Comparison of ENCODE assay signal across 19 cellular contexts in genomic region chr6:35166160-35166919, GRCh38. TPM values are rescaled to one million over a fixed set of nuclear protein-coding genes. Genes with fewer than 3 reads are reported as not detected.
DNase-seq lines count a peak whose midpoint lies in the region; ATAC-seq and TF ChIP-seq lines count a peak whose summit lies in the region.
"Had no signal": no experiment of that assay in that cellular context is flagged by ENCODE, and none has a peak within 500 bp of the region (broad histone marks: within the 10 kb centered on the region; RNA-seq: fewer than 3 reads in every experiment).

No MANE protein-coding gene starts in this region.

- no peaks in the 10 kb centered on the region; the same call in 1 of the 2 replicates for H3K27me3 Mint-ChIP-seq in HFFc6 (ENCODE audit: insufficient read depth)

- ATAC-seq in Panc1 (peak; percentile 57), left lung (peak; percentile 82), thoracic aorta (ENCODE audit: insufficient number of reproducible peaks, low FRiP score, low read depth) (no peak)
- ATAC-seq in stimulated activated naive CD8-positive, alpha-beta T cell treated with anti-CD3 and anti-CD28 coated beads, Interleukin-15, Interleukin-2, amounts not matched to agents 100 U/mL and 50 U/mL, for 24 hours: no peak
- ATAC-seq: left ventricle myocardium superior, Right ventricle myocardium inferior, T-helper 17 cell had no signal

- in situ Hi-C loops in Panc1 (cut with HindIII; ENCODE audit: low pct_unique_long_range_greater_than_20kb, low sequenced_read_pairs): no loop called here

- DNase-seq in HFFc6 (no peak), Panc1 (ENCODE audit: low read depth, low spot score) (no peak), left lung (no peak), thoracic aorta (ENCODE audit: low spot score) (no peak), NCI-H2107 treated with DMSO at 0.1 percent for 48 hours (lab: John Stamatoyannopoulos, UW; ENCODE audit: unreplicated experiment) (no peak), NCI-H1105 treated with DMSO at 0.1 percent for 48 hours (lab: John Stamatoyannopoulos, UW) (no peak)
- DNase-seq in stimulated activated naive CD8-positive, alpha-beta T cell treated with anti-CD3 and anti-CD28 coated beads, Interleukin-15, Interleukin-2, amounts not matched to agents 100 U/mL and 50 U/mL, for 24 hours: no peak
- DNase-seq: activated CD4-positive, alpha-beta T cell treated with anti-CD3 and anti-CD28 coated beads for 48 hours; activated T-cell treated with anti-CD3 and anti-CD28 coated beads for 4 hours; H9; left ventricle myocardium superior; NCI-H1048; nephron progenitor cell; sigmoid colon; T-helper 17 cell had no signal

- H3K36me3 Mint-ChIP-seq in HFFc6 (ENCODE audit: low read depth): peaks cover 7% of the 10 kb centered on the region; the same call in 1 of the 2 replicates
- H3K36me3 Mint-ChIP-seq: activated naive CD4-positive, alpha-beta T cell treated with anti-CD3 and anti-CD28 coated beads, Interleukin-2, amount 50 U/mL, for 24 hours; CD14-positive monocyte; IgD-negative memory B cell had no signal

- H3K9me3 ChIP-seq in Panc1 (ENCODE audit: control insufficient read depth, insufficient read depth, low read depth, low read length): no peaks in the 10 kb centered on the region
- no peaks in the 10 kb centered on the region for H3K9me3 ChIP-seq in left lung
- H3K9me3 ChIP-seq in thoracic aorta: no peaks in the 10 kb centered on the region
- H3K9me3 ChIP-seq: sigmoid colon had no signal

- H3K27ac Mint-ChIP-seq in HFFc6: peak overlapping the region; percentile 86
- H3K27ac Mint-ChIP-seq: activated naive CD4-positive, alpha-beta T cell treated with anti-CD3 and anti-CD28 coated beads, Interleukin-2, amount 50 U/mL, for 24 hours; CD14-positive monocyte; H9; IgD-negative memory B cell; nephron progenitor cell; T-helper 17 cell had no signal

- no peaks in the 10 kb centered on the region for H3K9me3 Mint-ChIP-seq in HFFc6
- H3K9me3 Mint-ChIP-seq: activated naive CD4-positive, alpha-beta T cell treated with anti-CD3 and anti-CD28 coated beads, Interleukin-2, amount 50 U/mL, for 24 hours; IgD-negative memory B cell had no signal

- peaks cover 73% of the 10 kb centered on the region for H3K4me1 Mint-ChIP-seq in HFFc6 (ENCODE audit: low read depth)
- H3K4me1 Mint-ChIP-seq: activated naive CD4-positive, alpha-beta T cell treated with anti-CD3 and anti-CD28 coated beads, Interleukin-2, amount 50 U/mL, for 24 hours; CD14-positive monocyte; IgD-negative memory B cell; T-helper 17 cell had no signal

- POLR2A ChIA-PET in Panc1 (lab: Charles Lee): no interaction called here

- H3K4me3 Mint-ChIP-seq in HFFc6: no peak overlapping the region
- H3K4me3 Mint-ChIP-seq: activated naive CD4-positive, alpha-beta T cell treated with anti-CD3 and anti-CD28 coated beads, Interleukin-2, amount 50 U/mL, for 24 hours; CD14-positive monocyte; H9; IgD-negative memory B cell; nephron progenitor cell; T-helper 17 cell had no signal

- CTCF ChIA-PET in Panc1 (lab: Charles Lee): no interaction called here

- no TSS peak for BruUV-seq in Panc1 (replicated peaks; lab: Mats Ljungman, UMichigan)

- no peaks in the 10 kb centered on the region for H3K36me3 ChIP-seq in Panc1 (ENCODE audit: control insufficient read depth, insufficient read depth, low read length)
- no peaks in the 10 kb centered on the region for H3K36me3 ChIP-seq in left lung
- no peaks in the 10 kb centered on the region for H3K36me3 ChIP-seq in thoracic aorta
- H3K36me3 ChIP-seq: sigmoid colon had no signal

- H3K4me1 ChIP-seq in Panc1 (ENCODE audit: control insufficient read depth, insufficient read depth, low read length): peaks cover 7% of the 10 kb centered on the region; the same call in 1 of the 2 replicates
- no peaks in the 10 kb centered on the region for H3K4me1 ChIP-seq in left lung
- H3K4me1 ChIP-seq in thoracic aorta (ENCODE audit: control insufficient read depth in 1 of 2, low read depth in 2 of 2): peaks cover 4 to 38% of the 10 kb centered on the region in 2 donors
- H3K4me1 ChIP-seq: sigmoid colon had no signal

- TF ChIP-seq CTCF in HFFc6 (IDR thresholded peaks at IDR 0.05) (no peak), Panc1 (IDR thresholded peaks at IDR 0.05) (no peak), left lung (IDR thresholded peaks at IDR 0.05) (no peak), thoracic aorta (IDR thresholded peaks at IDR 0.05) (no peak)

- peak overlapping the region; percentile 53 for H3K27ac ChIP-seq in Panc1 (ENCODE audit: low read length)
- peak overlapping the region; percentile 3 to 30 for H3K27ac ChIP-seq in left lung
- peak overlapping the region; percentile 32 to 44 for H3K27ac ChIP-seq in thoracic aorta
- H3K27ac ChIP-seq: sigmoid colon had no signal

- intact Hi-C loops in Panc1 (cut with micrococcal nuclease; ENCODE audit: unreplicated experiment): no loop called here
- intact Hi-C loops in left lung (cut with DNase I): no loop called here

- H3K4me3 ChIP-seq in Panc1 (ENCODE audit: low read depth in 2 of 2, low read length in 2 of 2) (no peak overlapping the region), left lung (no peak overlapping the region), thoracic aorta (no peak overlapping the region)
- H3K4me3 ChIP-seq: sigmoid colon had no signal

- H3K27me3 ChIP-seq in Panc1 (ENCODE audit: control insufficient read depth, insufficient read depth, low read length) (no peaks in the 10 kb centered on the region), left lung (no peaks in the 10 kb centered on the region), thoracic aorta (replicated peaks; ENCODE audit: insufficient read depth) (no peaks in the 10 kb centered on the region)
- H3K27me3 ChIP-seq: sigmoid colon had no signal

RNA-seq across cellular contexts. Expression of gene TCP11, which starts 25.2 kb away (rescaled TPM):
- total RNA-seq in HFFc6 (2021; fragmentation: NEBNext Ultra II Directional; extraction: Animal tissue kit (Norgen Biotek cat#: 25700)): under 1 TPM; 0.31 to 0.70 (median 0.37) TPM
- total RNA-seq in Panc1 (2021; ENCODE audit: unreplicated experiment) (not detected), left lung (under 1 TPM in 1 of 2 donors, not detected in 1; 0.35 TPM), thoracic aorta (not detected)
- not detected for polyA plus RNA-seq in Panc1 (2012; ENCODE audit: insufficient read length)
- total RNA-seq: H9, left ventricle myocardium superior, Right ventricle myocardium inferior, T-helper 17 cell had no signal
- polyA plus RNA-seq: CD14-positive monocyte, IgD-negative memory B cell, sigmoid colon had no signal

RNA-seq across cellular contexts. Expression of gene SCUBE3, which starts 47.4 kb away (rescaled TPM):
- 10 to 100 TPM; 37.0 to 75.0 (median 44.3) TPM for total RNA-seq in HFFc6 (2021; fragmentation: NEBNext Ultra II Directional; extraction: Animal tissue kit (Norgen Biotek cat#: 25700))
- total RNA-seq in Panc1 (2021; ENCODE audit: unreplicated experiment): 1.6 TPM
- 3.1 TPM for polyA plus RNA-seq in Panc1 (2012; ENCODE audit: insufficient read length)
- total RNA-seq in left lung: 1 to 10 TPM; 2.2 TPM
- total RNA-seq in thoracic aorta: 100 to 1,000 TPM in 1 of 2 donors, 10 to 100 TPM in 1; 75.6 to 101 TPM
- total RNA-seq: T-helper 17 cell had no signal
- polyA plus RNA-seq: CD14-positive monocyte had no signal

Comparison
In these comparisons a context has a peak if more than half of its experiments do, and no peak if none do; other contexts are left out.
1. ATAC-seq: peak in Panc1 (single experiment) and left lung (single experiment); none in thoracic aorta (single experiment) and stimulated activated naive CD8-positive, alpha-beta T cell treated with anti-CD3 and anti-CD28 coated beads, Interleukin-15, Interleukin-2, amounts not matched to agents 100 U/mL and 50 U/mL, for 24 hours (single experiment).
2. RNA of gene SCUBE3, which starts 47.4 kb away (total RNA-seq): 75.6 to 101 TPM in thoracic aorta and 37.0 to 75.0 TPM in HFFc6; 2.2 TPM in left lung and 1.6 TPM in Panc1 (single experiment); every median in the first group is over 10 times any median in the second.
3. Peak in every context shown above with its lines, with median percentiles within 50 percentile points of each other: H3K27ac ChIP-seq.